In genomic region chr1:91806777-91807700, GRCh38 we compare ENCODE assay signal across 1 cellular context.
A peak's percentile ranks its signal among the peaks of the same experiment; 100 is the strongest.
TF ChIP-seq lines count a peak whose summit lies in the region.

No MANE protein-coding gene starts in this region.

TF ChIP-seq in HepG2, 621 proteins besides CTCF, POLR2A, EP300 and RAD21 (continued from another document):
- peak; percentile 92 for TF ChIP-seq ZBTB33 (CRISPR knock-in tag; IDR thresholded peaks at IDR 0.05)
- TF ChIP-seq HCFC1 (IDR thresholded peaks at IDR 0.05; ENCODE audit: low read depth, low read length) = no peak
- TF ChIP-seq ZNF543 (CRISPR knock-in tag; IDR thresholded peaks at IDR 0.05) = no peak
- TF ChIP-seq CCAR2 (optimal IDR thresholded peaks at IDR 0.05; ENCODE audit: low read depth, low read length) = no peak
- TF ChIP-seq BATF2 (CRISPR knock-in tag; IDR thresholded peaks at IDR 0.05) = no peak
- no peak for TF ChIP-seq NR2F6 (IDR thresholded peaks at IDR 0.05)
- TF ChIP-seq NR2F6 (CRISPR knock-in tag; IDR thresholded peaks at IDR 0.05) = no peak
- no peak for TF ChIP-seq MXI1 (IDR thresholded peaks at IDR 0.05; ENCODE audit: borderline replicate concordance, low read depth, low read length)
- TF ChIP-seq HHEX (CRISPR knock-in tag; IDR thresholded peaks at IDR 0.05) = no peak
- TF ChIP-seq SSRP1 (CRISPR knock-in tag; IDR thresholded peaks at IDR 0.05) = no peak
- 0 out of 2 replicates have a peak, but pooled peaks have one; percentile 14 for TF ChIP-seq MED1 (CRISPR knock-in tag; IDR thresholded peaks at IDR 0.05)
- TF ChIP-seq ZKSCAN1 (IDR thresholded peaks at IDR 0.05; ENCODE audit: low read length) = no peak
- TF ChIP-seq ZNF362 (CRISPR knock-in tag; IDR thresholded peaks at IDR 0.05; ENCODE audit: borderline replicate concordance) = peak; percentile 20; the same call in 1 of the 2 replicates
- TF ChIP-seq MIER2 (CRISPR knock-in tag; IDR thresholded peaks at IDR 0.05) = no peak
- TF ChIP-seq TEAD3 (CRISPR knock-in tag; optimal IDR thresholded peaks at IDR 0.05; ENCODE audit: borderline replicate concordance) = peak; percentile 41
- no peak for TF ChIP-seq HDAC6 (IDR thresholded peaks at IDR 0.05; ENCODE audit: low read depth, low read length)
- peak; percentile 79 for TF ChIP-seq RBM22 (optimal IDR thresholded peaks at IDR 0.05; ENCODE audit: low read length)
- TF ChIP-seq FOXA1 (IDR thresholded peaks at IDR 0.05) = no peak
- TF ChIP-seq FOXA1 (CRISPR knock-in tag; IDR thresholded peaks at IDR 0.05) = peak; percentile 33
- TF ChIP-seq ZNF24 (IDR thresholded peaks at IDR 0.05) = no peak
- no peak for TF ChIP-seq PRDM15 (CRISPR knock-in tag; IDR thresholded peaks at IDR 0.05)
- peak; percentile 69; the same call in 1 of the 2 replicates for TF ChIP-seq SIX1 (CRISPR knock-in tag; IDR thresholded peaks at IDR 0.05; ENCODE audit: borderline replicate concordance)
- TF ChIP-seq STAG1 (CRISPR knock-in tag; IDR thresholded peaks at IDR 0.05) = no peak
- TF ChIP-seq IRX3 (CRISPR knock-in tag; IDR thresholded peaks at IDR 0.05; ENCODE audit: borderline replicate concordance, low read depth) = no peak
- TF ChIP-seq ATF7 (IDR thresholded peaks at IDR 0.05) = no peak
- no peak for TF ChIP-seq ATF7 (CRISPR knock-in tag; IDR thresholded peaks at IDR 0.05)
- TF ChIP-seq SAP130 (CRISPR knock-in tag; IDR thresholded peaks at IDR 0.05; ENCODE audit: low read depth) = 0 out of 2 replicates have a peak, but pooled peaks have one; percentile 15
- 0 out of 2 replicates have a peak, but pooled peaks have one; percentile 13 for TF ChIP-seq ARID5B (CRISPR knock-in tag; IDR thresholded peaks at IDR 0.05)
- TF ChIP-seq PAX8 (CRISPR knock-in tag; IDR thresholded peaks at IDR 0.05; ENCODE audit: borderline replicate concordance) = no peak
- TF ChIP-seq GLI4 (CRISPR knock-in tag; IDR thresholded peaks at IDR 0.05; ENCODE audit: borderline replicate concordance) = no peak
